ENCODE assay signal across 8 cellular contexts in genomic region chrX:1581132-1581531, GRCh38.
DNase-seq lines count a peak whose midpoint lies in the region; ATAC-seq lines count a peak whose summit lies in the region.

No MANE protein-coding gene starts in this region.

- peak; percentile 69 for DNase-seq in NK-92 treated with Interleukin-12 subunit alpha and Interleukin-12 subunit beta, amount 100 ng/mL, for 24 hours (lab: John Stamatoyannopoulos, UW)
- DNase-seq in NK-92 (lab: John Stamatoyannopoulos, UW; ENCODE audit: unreplicated experiment) (no peak), LoVo (ENCODE audit: low spot score) (peak; percentile 34), T follicular helper cell (ENCODE audit: low read depth) (peak; percentile 56), iris pigment epithelial cell (ENCODE audit: low read depth) (peak; percentile 29)
- DNase-seq in activated naive CD8-positive, alpha-beta T cell treated with anti-CD3 and anti-CD28 coated beads, Interleukin-2, amount 50 U/mL, for 24 hours = peak; percentile 86
- peak; percentile 55 to 60 for DNase-seq in stimulated activated CD4-positive, alpha-beta T cell treated with anti-CD3 and anti-CD28 coated beads, Interleukin-4, amount 100 ng/mL, for 4 hours

- H3K4me3 Mint-ChIP-seq in activated naive CD8-positive, alpha-beta T cell treated with anti-CD3 and anti-CD28 coated beads, Interleukin-2, amount 50 U/mL, for 24 hours = no peak overlapping the region

- H3K36me3 Mint-ChIP-seq in activated naive CD8-positive, alpha-beta T cell treated with anti-CD3 and anti-CD28 coated beads, Interleukin-2, amount 50 U/mL, for 24 hours (ENCODE audit: low read depth) = no peaks in the 10 kb centered on the region

- no peaks in the 10 kb centered on the region for H3K27me3 Mint-ChIP-seq in activated naive CD8-positive, alpha-beta T cell treated with anti-CD3 and anti-CD28 coated beads, Interleukin-2, amount 50 U/mL, for 24 hours

- H3K9me3 Mint-ChIP-seq in activated naive CD8-positive, alpha-beta T cell treated with anti-CD3 and anti-CD28 coated beads, Interleukin-2, amount 50 U/mL, for 24 hours = peaks cover 5% of the 10 kb centered on the region

- no peak overlapping the region for H3K27ac Mint-ChIP-seq in activated naive CD8-positive, alpha-beta T cell treated with anti-CD3 and anti-CD28 coated beads, Interleukin-2, amount 50 U/mL, for 24 hours

- H3K4me1 Mint-ChIP-seq in activated naive CD8-positive, alpha-beta T cell treated with anti-CD3 and anti-CD28 coated beads, Interleukin-2, amount 50 U/mL, for 24 hours = peaks cover 23% of the 10 kb centered on the region

- ATAC-seq in activated naive CD8-positive, alpha-beta T cell treated with anti-CD3 and anti-CD28 coated beads, Interleukin-2, amount 50 U/mL, for 24 hours = peak; percentile 81
- no peak for ATAC-seq in HG02642 (IDR thresholded peaks at IDR 0.05; ENCODE audit: poor library complexity, unreplicated experiment)
